35 cellular contexts compared by ENCODE assay signal in the genomic region with DNA sequence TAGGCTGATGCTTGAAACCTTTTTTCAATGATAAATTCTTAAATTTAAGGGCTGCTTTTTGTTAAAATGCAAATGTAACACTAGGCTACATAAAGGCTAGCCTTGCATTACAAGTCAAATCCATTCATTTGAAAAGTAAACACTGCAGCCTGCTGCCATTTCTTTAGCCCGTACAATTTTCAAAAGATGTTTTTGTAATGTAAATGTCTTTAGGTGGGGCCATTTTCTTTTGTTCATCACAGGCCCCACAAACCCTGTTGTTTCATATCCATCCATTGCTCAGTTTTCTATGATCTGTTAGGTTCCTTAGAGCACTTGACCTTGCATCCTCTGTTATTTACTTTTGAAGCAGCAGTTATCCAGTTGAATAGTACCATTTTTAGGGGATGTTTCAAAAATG.
"Had no signal": no experiment of that assay in that cellular context is flagged by ENCODE, and none has a peak within 500 bp of the region (broad histone marks: within the 10 kb centered on the region; RNA-seq: fewer than 3 reads in every experiment).

No MANE protein-coding gene starts in this region.

- H3K27me3 Mint-ChIP-seq: activated CD4-positive, alpha-beta memory T cell treated with anti-CD3 and anti-CD28 coated beads, Interleukin-2, amount 10 ng/mL, durations not matched to agents 7 days and 5 days; activated CD8-positive, alpha-beta memory T cell treated with anti-CD3 and anti-CD28 coated beads, Interleukin-2, amount 10 ng/mL, durations not matched to agents 7 days and 5 days; activated naive CD4-positive, alpha-beta T cell treated with anti-CD3 and anti-CD28 coated beads, Interleukin-2, amount 10 ng/mL, durations not matched to agents 7 days and 5 days; activated naive CD8-positive, alpha-beta T cell; activated naive CD8-positive, alpha-beta T cell treated with anti-CD3 and anti-CD28 coated beads, Interleukin-2, amount 50 U/mL, for 24 hours had no signal

- H3K4me1 Mint-ChIP-seq: activated CD4-positive, alpha-beta memory T cell treated with anti-CD3 and anti-CD28 coated beads, Interleukin-2, amount 10 ng/mL, durations not matched to agents 7 days and 5 days; activated CD8-positive, alpha-beta memory T cell treated with anti-CD3 and anti-CD28 coated beads, Interleukin-2, amount 10 ng/mL, durations not matched to agents 7 days and 5 days; activated naive CD4-positive, alpha-beta T cell treated with anti-CD3 and anti-CD28 coated beads, Interleukin-2, amount 10 ng/mL, durations not matched to agents 7 days and 5 days; activated naive CD8-positive, alpha-beta T cell treated with anti-CD3 and anti-CD28 coated beads, Interleukin-2, amount 50 U/mL, for 24 hours had no signal

- H3K27ac ChIP-seq: PC-9, RWPE1, VCaP had no signal

- H3K4me2 ChIP-seq: PC-9 had no signal

- H3K4me3 Mint-ChIP-seq: activated CD4-positive, alpha-beta memory T cell treated with anti-CD3 and anti-CD28 coated beads, Interleukin-2, amount 10 ng/mL, durations not matched to agents 7 days and 5 days; activated CD8-positive, alpha-beta memory T cell treated with anti-CD3 and anti-CD28 coated beads, Interleukin-2, amount 10 ng/mL, durations not matched to agents 7 days and 5 days; activated naive CD4-positive, alpha-beta T cell treated with anti-CD3 and anti-CD28 coated beads, Interleukin-2, amount 10 ng/mL, durations not matched to agents 7 days and 5 days; activated naive CD8-positive, alpha-beta T cell; activated naive CD8-positive, alpha-beta T cell treated with anti-CD3 and anti-CD28 coated beads, Interleukin-2, amount 50 U/mL, for 24 hours; brain had no signal

- H3K9me3 Mint-ChIP-seq: activated naive CD8-positive, alpha-beta T cell treated with anti-CD3 and anti-CD28 coated beads, Interleukin-2, amount 50 U/mL, for 24 hours had no signal

- H3K27ac Mint-ChIP-seq: activated CD4-positive, alpha-beta memory T cell treated with anti-CD3 and anti-CD28 coated beads, Interleukin-2, amount 10 ng/mL, durations not matched to agents 7 days and 5 days; activated CD8-positive, alpha-beta memory T cell treated with anti-CD3 and anti-CD28 coated beads, Interleukin-2, amount 10 ng/mL, durations not matched to agents 7 days and 5 days; activated naive CD4-positive, alpha-beta T cell treated with anti-CD3 and anti-CD28 coated beads, Interleukin-2, amount 10 ng/mL, durations not matched to agents 7 days and 5 days; activated naive CD8-positive, alpha-beta T cell; activated naive CD8-positive, alpha-beta T cell treated with anti-CD3 and anti-CD28 coated beads, Interleukin-2, amount 50 U/mL, for 24 hours had no signal

- DNase-seq: activated CD4-positive, alpha-beta memory T cell treated with anti-CD3 and anti-CD28 coated beads, Interleukin-2, amount 10 ng/mL, durations not matched to agents 7 days and 5 days; activated CD4-positive, alpha-beta T cell treated with anti-CD3 and anti-CD28 coated beads for 1 hour; activated CD4-positive, alpha-beta T cell treated with anti-CD3 and anti-CD28 coated beads for 48 hours; activated CD4-positive, CD25-positive, alpha-beta regulatory T cell; activated CD8-positive, alpha-beta memory T cell treated with anti-CD3 and anti-CD28 coated beads for 24 hours; activated CD8-positive, alpha-beta memory T cell treated with anti-CD3 and anti-CD28 coated beads, Interleukin-2, amount 10 ng/mL, durations not matched to agents 7 days and 5 days; activated CD8-positive, alpha-beta memory T cell treated with anti-CD3 and anti-CD28 coated beads, Interleukin-2, amount 50 U/mL, for 48 hours; activated effector memory CD4-positive, alpha-beta T cell treated with Interleukin-2 at 50 U/mL for 16 hours; activated naive CD4-positive, alpha-beta T cell treated with anti-CD3 and anti-CD28 coated beads, Interleukin-2, amount 10 ng/mL, durations not matched to agents 7 days and 5 days; activated naive CD8-positive, alpha-beta T cell treated with anti-CD3 and anti-CD28 coated beads, Interleukin-2, amount 50 U/mL, for 24 hours; activated T-cell treated with anti-CD3 and anti-CD28 coated beads, Interleukin-2, amount 50 U/mL, for 48 hours; anterior cingulate cortex; caudate nucleus; cerebellar nuclear complex; NCI-H1092 treated with DMSO at 0.1 percent for 48 hours; NCI-H1417; NCI-H146; NCI-H187; NCI-H2029 treated with DMSO at 0.1 percent for 48 hours; NCI-H2107; NCI-H226; NCI-H446 treated with DMSO at 0.1 percent for 48 hours; NCI-H524; NCI-H69; PC-9; SW 1271; T-helper 1 cell; T-helper 2 cell; T-helper 9 cell had no signal

- FAIRE-seq: RCC 7860 had no signal

- H2AFZ ChIP-seq: PC-9 had no signal

- ATAC-seq: activated CD8-positive, alpha-beta memory T cell treated with anti-CD3 and anti-CD28 coated beads, Interleukin-2, amount 10 ng/mL, durations not matched to agents 7 days and 5 days; activated naive CD8-positive, alpha-beta T cell treated with anti-CD3 and anti-CD28 coated beads, Interleukin-2, amount 50 U/mL, for 24 hours; Right ventricle myocardium inferior had no signal

- H3K36me3 Mint-ChIP-seq: activated CD8-positive, alpha-beta memory T cell treated with anti-CD3 and anti-CD28 coated beads, Interleukin-2, amount 10 ng/mL, durations not matched to agents 7 days and 5 days; activated naive CD4-positive, alpha-beta T cell treated with anti-CD3 and anti-CD28 coated beads, Interleukin-2, amount 10 ng/mL, durations not matched to agents 7 days and 5 days; activated naive CD8-positive, alpha-beta T cell; brain had no signal

- H3K4me3 ChIP-seq: PC-9 had no signal
